In genomic region chr17:75272848-75273184, GRCh38 we compare ENCODE assay signal across 1 cellular context.
TF ChIP-seq lines count a peak whose summit lies in the region.

No MANE protein-coding gene starts in this region.

TF ChIP-seq in K562, 482 proteins besides CTCF, POLR2A, EP300 and RAD21:
- no peak for TF ChIP-seq XRCC4 (IDR thresholded peaks at IDR 0.05; ENCODE audit: extremely low read depth, insufficient read depth, insufficient read length)
- no peak for TF ChIP-seq NCOA6 (IDR thresholded peaks at IDR 0.05)
- no peak for TF ChIP-seq NFIX (CRISPR knock-in tag; IDR thresholded peaks at IDR 0.05; ENCODE audit: low read depth)
- no peak for TF ChIP-seq ARID2 (IDR thresholded peaks at IDR 0.05)
- TF ChIP-seq EHMT2 (IDR thresholded peaks at IDR 0.05) = no peak
- no peak for TF ChIP-seq CTCFL (IDR thresholded peaks at IDR 0.05; ENCODE audit: borderline replicate concordance, insufficient read depth, low read depth, low read length, poor library complexity, severe bottlenecking)
- no peak for TF ChIP-seq STAT5B (CRISPR knock-in tag; IDR thresholded peaks at IDR 0.05)
- TF ChIP-seq POLR2AphosphoS5 (IDR thresholded peaks at IDR 0.05; ENCODE audit: control insufficient read depth, insufficient read depth, low read depth, low read length) = no peak; the same call in 1 of the 2 replicates
- 0 out of 2 replicates have a peak, but pooled peaks have one; percentile 6 for TF ChIP-seq MTA3 (IDR thresholded peaks at IDR 0.05; ENCODE audit: borderline replicate concordance)
- no peak for TF ChIP-seq ZBTB43 (CRISPR knock-in tag; IDR thresholded peaks at IDR 0.05)
- 0 out of 2 replicates have a peak, but pooled peaks have one; percentile 2 for TF ChIP-seq SUPT5H (IDR thresholded peaks at IDR 0.05)
- TF ChIP-seq TCF7L2 (IDR thresholded peaks at IDR 0.05; ENCODE audit: low read depth, low read length) = no peak
- no peak for TF ChIP-seq UBTF (IDR thresholded peaks at IDR 0.05; ENCODE audit: borderline replicate concordance in 1 of 2, low read depth in 2 of 2, low read length in 2 of 2)
- no peak for TF ChIP-seq ZBTB12 (CRISPR knock-in tag; IDR thresholded peaks at IDR 0.05)
- TF ChIP-seq ZNF263 (CRISPR knock-in tag; IDR thresholded peaks at IDR 0.05; ENCODE audit: borderline replicate concordance) = no peak
